ENCODE assay signal across 19 cellular contexts in genomic region chr20:58571942-58572666, GRCh38. TPM values are rescaled to one million over a fixed set of nuclear protein-coding genes. Genes with fewer than 3 reads are reported as not detected.
A peak's percentile ranks its signal among the peaks of the same experiment; 100 is the strongest.
DNase-seq lines count a peak whose midpoint lies in the region; ATAC-seq and TF ChIP-seq lines count a peak whose summit lies in the region.
"Had no signal": no experiment of that assay in that cellular context is flagged by ENCODE, and none has a peak within 500 bp of the region (broad histone marks: within the 10 kb centered on the region; RNA-seq: fewer than 3 reads in every experiment).

No MANE protein-coding gene starts in this region.

- peaks cover 7% of the 10 kb centered on the region for H3K4me1 Mint-ChIP-seq in progenitor cell of endocrine pancreas (ENCODE audit: low read depth)
- no peaks in the 10 kb centered on the region for H3K4me1 Mint-ChIP-seq in activated CD4-positive, alpha-beta T cell treated with anti-CD3 and anti-CD28 coated beads for 36 hours
- H3K4me1 Mint-ChIP-seq: activated B cell treated with CpG ODN at 0.5 μM for 24 hours; CD8-positive, alpha-beta memory T cell; memory B cell had no signal

- no peaks in the 10 kb centered on the region for H3K9me3 ChIP-seq in SJSA1 (replicated peaks)

- no peak overlapping the region for H3K4me3 Mint-ChIP-seq in progenitor cell of endocrine pancreas (ENCODE audit: low read depth)
- H3K4me3 Mint-ChIP-seq in activated CD4-positive, alpha-beta T cell treated with anti-CD3 and anti-CD28 coated beads for 36 hours: no peak overlapping the region
- H3K4me3 Mint-ChIP-seq: activated B cell treated with CpG ODN at 0.5 μM for 24 hours; CD8-positive, alpha-beta memory T cell; memory B cell; T-cell had no signal

- DNase-seq in AG08396 (ENCODE audit: low spot score) (peak; percentile 44), SJSA1 (ENCODE audit: low read depth in 1 of 2, low spot score in 2 of 2) (peak; percentile 91 to 99), fibroblast of villous mesenchyme (ENCODE audit: low read depth) (peak; percentile 84), progenitor cell of endocrine pancreas (ENCODE audit: low spot score, unreplicated experiment) (no peak), NCI-H526 (lab: John Stamatoyannopoulos, UW) (no peak), KBM-7 (no peak)
- DNase-seq in activated CD4-positive, alpha-beta T cell treated with anti-CD3 and anti-CD28 coated beads for 36 hours: no peak
- DNase-seq in activated T-cell treated with anti-CD3 and anti-CD28 coated beads, Interleukin-2, amount 50 U/mL, for 48 hours: no peak
- DNase-seq: activated B cell treated with CpG ODN at 0.5 μM for 24 hours; CD8-positive, alpha-beta memory T cell; effector CD8-positive, alpha-beta T cell; foreskin fibroblast; NCI-H2029 treated with DMSO at 0.1 percent for 48 hours; NCI-H774; occipital lobe; stimulated activated naive CD8-positive, alpha-beta T cell treated with anti-CD3 and anti-CD28 coated beads, Interleukin-15, Interleukin-2, amounts not matched to agents 100 U/mL and 50 U/mL, for 24 hours; T-cell had no signal

- TF ChIP-seq CTCF in fibroblast of villous mesenchyme (IDR thresholded peaks at IDR 0.05; ENCODE audit: insufficient read depth, low read depth, low read length) (no peak), progenitor cell of endocrine pancreas (IDR thresholded peaks at IDR 0.05; ENCODE audit: unreplicated experiment) (no peak)

- H3K27me3 Mint-ChIP-seq in progenitor cell of endocrine pancreas: peaks cover 9% of the 10 kb centered on the region
- peaks cover 6% of the 10 kb centered on the region for H3K27me3 Mint-ChIP-seq in activated CD4-positive, alpha-beta T cell treated with anti-CD3 and anti-CD28 coated beads for 36 hours

- no peaks in the 10 kb centered on the region for H3K9me3 Mint-ChIP-seq in progenitor cell of endocrine pancreas (ENCODE audit: low read depth)
- no peaks in the 10 kb centered on the region for H3K9me3 Mint-ChIP-seq in activated CD4-positive, alpha-beta T cell treated with anti-CD3 and anti-CD28 coated beads for 36 hours (ENCODE audit: low read depth)
- H3K9me3 Mint-ChIP-seq: activated B cell treated with CpG ODN at 0.5 μM for 24 hours; CD8-positive, alpha-beta memory T cell; memory B cell; T-cell had no signal

- in situ Hi-C loops in KBM-7 (cut with MboI; ENCODE audit: low pct_unique_long_range_greater_than_20kb, low sequenced_read_pairs): no loop called here

- H3K27ac ChIP-seq in SJSA1: peak overlapping the region; percentile 92

- peaks cover 54% of the 10 kb centered on the region for H3K4me1 ChIP-seq in SJSA1 (replicated peaks)

- H3K27ac Mint-ChIP-seq in progenitor cell of endocrine pancreas: peak overlapping the region; percentile 71
- no peak overlapping the region for H3K27ac Mint-ChIP-seq in activated CD4-positive, alpha-beta T cell treated with anti-CD3 and anti-CD28 coated beads for 36 hours
- H3K27ac Mint-ChIP-seq: activated B cell treated with CpG ODN at 0.5 μM for 24 hours; CD8-positive, alpha-beta memory T cell; memory B cell; T-cell had no signal

- H3K36me3 ChIP-seq in SJSA1: no peaks in the 10 kb centered on the region

- H3K36me3 Mint-ChIP-seq in progenitor cell of endocrine pancreas (ENCODE audit: insufficient read depth): no peaks in the 10 kb centered on the region
- no peaks in the 10 kb centered on the region for H3K36me3 Mint-ChIP-seq in activated CD4-positive, alpha-beta T cell treated with anti-CD3 and anti-CD28 coated beads for 36 hours (ENCODE audit: low read depth)
- H3K36me3 Mint-ChIP-seq: CD8-positive, alpha-beta memory T cell; memory B cell; T-cell had no signal

- ATAC-seq in activated CD4-positive, alpha-beta T cell treated with anti-CD3 and anti-CD28 coated beads for 36 hours: no peak
- ATAC-seq: stimulated activated naive CD8-positive, alpha-beta T cell treated with anti-CD3 and anti-CD28 coated beads, Interleukin-15, Interleukin-2, amounts not matched to agents 100 U/mL and 50 U/mL, for 24 hours; T-cell had no signal

- POLR2A ChIA-PET in activated CD4-positive, alpha-beta T cell treated with anti-CD3 and anti-CD28 coated beads for 36 hours (lab: Charles Lee): no interaction called here

- H3K27me3 ChIP-seq in SJSA1 (replicated peaks): no peaks in the 10 kb centered on the region

- CTCF ChIA-PET in activated CD4-positive, alpha-beta T cell treated with anti-CD3 and anti-CD28 coated beads for 36 hours (lab: Charles Lee): no interaction called here

- no peak overlapping the region for H3K4me3 ChIP-seq in SJSA1
- H3K4me3 ChIP-seq in fibroblast of villous mesenchyme (ENCODE audit: low read depth, low read length): no peak overlapping the region

- intact Hi-C loops in activated CD4-positive, alpha-beta T cell treated with anti-CD3 and anti-CD28 coated beads for 36 hours (cut with DNase I, micrococcal nuclease): no loop called here

RNA-seq across cellular contexts. Expression of gene APCDD1L, which starts 56.9 kb away (rescaled TPM):
- 0.24 TPM in 1 of 2 replicates, not detected in the other for total RNA-seq in SJSA1 (2014; rRNA removed; shearing (Covaris generic))
- 0.86 and 2.9 TPM in 2 replicates for total RNA-seq in fibroblast of villous mesenchyme
- not detected in 2 replicates for total RNA-seq in progenitor cell of endocrine pancreas
- not detected for total RNA-seq in activated CD4-positive, alpha-beta T cell treated with anti-CD3 and anti-CD28 coated beads for 36 hours
- total RNA-seq: A673; activated B cell treated with CpG ODN at 0.5 μM for 24 hours; CD8-positive, alpha-beta memory T cell; occipital lobe; T-cell had no signal

Comparison
In these comparisons a context has a peak if more than half of its experiments do, and no peak if none do; other contexts are left out.
1. DNase-seq: peak in AG08396 (single experiment), SJSA1 (2 of 2) and fibroblast of villous mesenchyme (single experiment); none in progenitor cell of endocrine pancreas (single experiment), activated CD4-positive, alpha-beta T cell treated with anti-CD3 and anti-CD28 coated beads for 36 hours (single experiment), NCI-H526 (0 of 2), activated T-cell treated with anti-CD3 and anti-CD28 coated beads, Interleukin-2, amount 50 U/mL, for 48 hours (0 of 2) and KBM-7 (single experiment).